Comparison of ENCODE assay signal across 1 cellular context in genomic region chr12:24363177-24363754, GRCh38.
TF ChIP-seq lines count a peak whose summit lies in the region.

No MANE protein-coding gene starts in this region.

TF ChIP-seq in HEK293, 187 proteins besides CTCF, POLR2A, EP300 and RAD21 (continued from another document):
- TF ChIP-seq IKZF3 (tag by site-specific recombination; IDR thresholded peaks at IDR 0.05) (no peak), ZNF488 (tag by site-specific recombination; IDR thresholded peaks at IDR 0.05) (no peak), ZNF645 (tag by site-specific recombination; IDR thresholded peaks at IDR 0.05) (no peak), BCL11B (tag by site-specific recombination; IDR thresholded peaks at IDR 0.05; ENCODE audit: low read depth) (no peak), ZNF354C (tag by site-specific recombination; IDR thresholded peaks at IDR 0.05; ENCODE audit: borderline replicate concordance, low read depth) (no peak), KLF17 (tag by site-specific recombination; IDR thresholded peaks at IDR 0.05) (no peak), SETDB1 (IDR thresholded peaks at IDR 0.05; ENCODE audit: insufficient read length, low read length) (no peak), ZNF449 (tag by site-specific recombination; IDR thresholded peaks at IDR 0.05) (no peak), ZNF335 (tag by site-specific recombination; conservative IDR thresholded peaks at IDR 0.05) (no peak), ZNF155 (tag by site-specific recombination; IDR thresholded peaks at IDR 0.05) (no peak), ZBTB8A (tag by site-specific recombination; IDR thresholded peaks at IDR 0.05) (0 out of 2 replicates have a peak, but pooled peaks have one; percentile 28), PRDM10 (tag by site-specific recombination; IDR thresholded peaks at IDR 0.05) (no peak), ZNF324 (tag by site-specific recombination; IDR thresholded peaks at IDR 0.05) (no peak), BCL6B (tag by site-specific recombination; IDR thresholded peaks at IDR 0.05) (0 out of 2 replicates have a peak, but pooled peaks have one; percentile 20), ZNF843 (tag by site-specific recombination; IDR thresholded peaks at IDR 0.05) (peak; percentile 82), ZBTB44 (tag by site-specific recombination; IDR thresholded peaks at IDR 0.05) (0 out of 2 replicates have a peak, but pooled peaks have one; percentile 19), ZNF133 (tag by site-specific recombination; IDR thresholded peaks at IDR 0.05) (no peak), ZNF830 (tag by site-specific recombination; IDR thresholded peaks at IDR 0.05; ENCODE audit: low read depth) (no peak), EGR2 (tag by site-specific recombination; IDR thresholded peaks at IDR 0.05; ENCODE audit: low read depth) (no peak), ZNF658 (tag by site-specific recombination; IDR thresholded peaks at IDR 0.05) (no peak)
